Comparison of ENCODE assay signal across 9 cellular contexts in genomic region chr19:18119243-18120105, GRCh38.
DNase-seq lines count a peak whose midpoint lies in the region; ATAC-seq lines count a peak whose summit lies in the region.
"Had no signal": no experiment of that assay in that cellular context is flagged by ENCODE, and none has a peak within 500 bp of the region (broad histone marks: within the 10 kb centered on the region; RNA-seq: fewer than 3 reads in every experiment).

No MANE protein-coding gene starts in this region.

- ATAC-seq in HG02870 (IDR thresholded peaks at IDR 0.05; ENCODE audit: unreplicated experiment), result peak; percentile 39
- ATAC-seq in stimulated activated naive B cell treated with anti-CD40 and anti-IgM and Interleukin-4, amounts not matched to agents 10 μg/mL and 1 μg/mL and 100 μg/mL, for 72 hours (replicated peaks), result no peak
- no peak for ATAC-seq in GM21515 (IDR thresholded peaks at IDR 0.05; ENCODE audit: unreplicated experiment)
- ATAC-seq: left lobe of liver had no signal

- H3K36me3 Mint-ChIP-seq in activated T-cell treated with anti-CD3 and anti-CD28 coated beads, Interleukin-2, amount 50 U/mL, for 24 hours (ENCODE audit: low read depth), result peaks cover 38% of the 10 kb centered on the region
- H3K36me3 Mint-ChIP-seq in stimulated activated naive B cell treated with anti-CD40 and anti-IgM and Interleukin-4, amounts not matched to agents 10 μg/mL and 1 μg/mL and 100 μg/mL, for 72 hours, result peaks cover 38 to 54% of the 10 kb centered on the region in 2 donors

- peak overlapping the region; percentile 91 for H3K27ac Mint-ChIP-seq in activated T-cell treated with anti-CD3 and anti-CD28 coated beads, Interleukin-2, amount 50 U/mL, for 24 hours
- H3K27ac Mint-ChIP-seq in stimulated activated naive B cell treated with anti-CD40 and anti-IgM and Interleukin-4, amounts not matched to agents 10 μg/mL and 1 μg/mL and 100 μg/mL, for 72 hours, result peak overlapping the region; percentile 88

- peaks cover 31% of the 10 kb centered on the region for H3K4me1 Mint-ChIP-seq in activated T-cell treated with anti-CD3 and anti-CD28 coated beads, Interleukin-2, amount 50 U/mL, for 24 hours (ENCODE audit: low read depth)
- peaks cover 32 to 47% of the 10 kb centered on the region in 2 donors for H3K4me1 Mint-ChIP-seq in stimulated activated naive B cell treated with anti-CD40 and anti-IgM and Interleukin-4, amounts not matched to agents 10 μg/mL and 1 μg/mL and 100 μg/mL, for 72 hours

- H3K4me3 Mint-ChIP-seq in activated T-cell treated with anti-CD3 and anti-CD28 coated beads, Interleukin-2, amount 50 U/mL, for 24 hours, result peak overlapping the region; percentile 77
- peak overlapping the region; percentile 78 to 81 for H3K4me3 Mint-ChIP-seq in stimulated activated naive B cell treated with anti-CD40 and anti-IgM and Interleukin-4, amounts not matched to agents 10 μg/mL and 1 μg/mL and 100 μg/mL, for 72 hours

- H3K9me3 Mint-ChIP-seq in activated T-cell treated with anti-CD3 and anti-CD28 coated beads, Interleukin-2, amount 50 U/mL, for 24 hours, result no peaks in the 10 kb centered on the region
- H3K9me3 Mint-ChIP-seq in stimulated activated naive B cell treated with anti-CD40 and anti-IgM and Interleukin-4, amounts not matched to agents 10 μg/mL and 1 μg/mL and 100 μg/mL, for 72 hours, result no peaks in the 10 kb centered on the region

- DNase-seq in activated T-cell treated with anti-CD3 and anti-CD28 coated beads, Interleukin-2, amount 50 U/mL, for 24 hours, result peak; percentile 68
- DNase-seq in left kidney (ENCODE audit: low read depth, low spot score), result peak; percentile 70
- no peak for DNase-seq in stimulated activated naive B cell treated with anti-CD40 and anti-IgM and Interleukin-4, amounts not matched to agents 10 μg/mL and 1 μg/mL and 100 μg/mL, for 72 hours
- no peak for DNase-seq in NCI-H187 (lab: John Stamatoyannopoulos, UW)
- no peak for DNase-seq in NCI-H128 (lab: John Stamatoyannopoulos, UW; ENCODE audit: unreplicated experiment)
- DNase-seq in NCI-H1436 (lab: John Stamatoyannopoulos, UW), result no peak

- H3K27me3 Mint-ChIP-seq in activated T-cell treated with anti-CD3 and anti-CD28 coated beads, Interleukin-2, amount 50 U/mL, for 24 hours, result no peaks in the 10 kb centered on the region
- no peaks in the 10 kb centered on the region for H3K27me3 Mint-ChIP-seq in stimulated activated naive B cell treated with anti-CD40 and anti-IgM and Interleukin-4, amounts not matched to agents 10 μg/mL and 1 μg/mL and 100 μg/mL, for 72 hours

Comparison
In these comparisons a context has a peak if more than half of its experiments do, and no peak if none do; other contexts are left out.
1. DNase-seq: peak in activated T-cell treated with anti-CD3 and anti-CD28 coated beads, Interleukin-2, amount 50 U/mL, for 24 hours (single experiment) and left kidney (single experiment); none in stimulated activated naive B cell treated with anti-CD40 and anti-IgM and Interleukin-4, amounts not matched to agents 10 μg/mL and 1 μg/mL and 100 μg/mL, for 72 hours (single experiment), NCI-H187 (0 of 2), NCI-H128 (single experiment) and NCI-H1436 (single experiment).